8 cellular contexts compared by ENCODE assay signal in the genomic region with DNA sequence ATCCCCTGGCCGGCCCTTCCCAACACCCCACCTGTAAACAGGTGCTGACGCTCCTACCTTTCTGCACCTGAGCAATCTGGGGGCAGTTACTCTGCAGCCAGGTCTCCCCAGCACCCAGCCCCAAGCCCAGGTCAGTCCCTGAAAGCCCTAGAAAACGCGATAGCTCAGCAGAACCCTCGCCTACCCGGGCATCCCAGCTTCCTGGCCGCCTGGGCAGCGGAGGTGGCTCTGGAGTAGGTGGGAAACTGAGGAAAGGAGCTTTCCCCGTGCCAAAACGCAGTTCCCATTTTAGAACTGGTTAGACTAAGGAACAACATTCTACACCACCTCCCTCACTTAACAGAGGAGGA. TPM values are rescaled to one million over a fixed set of nuclear protein-coding genes. Genes with fewer than 3 reads are reported as not detected.
DNase-seq lines count a peak whose midpoint lies in the region; ATAC-seq and TF ChIP-seq lines count a peak whose summit lies in the region.

No MANE protein-coding gene starts in this region.

- H3K27ac Mint-ChIP-seq in CD14-positive monocyte (peak overlapping the region in 2 of 7 donors; percentile 8 to 26), endothelial cell (ENCODE audit: unreplicated experiment) (no peak overlapping the region), neural progenitor cell (no peak overlapping the region)

- H3K9me3 Mint-ChIP-seq in CD14-positive monocyte (peaks cover 0 to 6% (median 3%) of the 10 kb centered on the region in 7 donors), endothelial cell (ENCODE audit: unreplicated experiment) (no peaks in the 10 kb centered on the region), neural progenitor cell (no peaks in the 10 kb centered on the region)

- H3K36me3 ChIP-seq in OCI-LY3 (replicated peaks; ENCODE audit: low read depth, low read length) = no peaks in the 10 kb centered on the region
- no peaks in the 10 kb centered on the region for H3K36me3 ChIP-seq in neural progenitor cell

- H3K4me1 ChIP-seq in OCI-LY3 (ENCODE audit: low read length) (no peaks in the 10 kb centered on the region), neural progenitor cell (peaks cover 5% of the 10 kb centered on the region)

- DNase-seq in CD14-positive monocyte (ENCODE audit: low spot score) (no peak), endothelial cell (ENCODE audit: low spot score) (peak; percentile 15), neural progenitor cell (ENCODE audit: low spot score) (peak; percentile 14), GDM1 (lab: John Stamatoyannopoulos, UW) (no peak), NCI-H2081 treated with DMSO at 0.1 percent for 48 hours (lab: John Stamatoyannopoulos, UW) (no peak), NCI-H510A treated with DMSO at 0.1 percent for 48 hours (lab: John Stamatoyannopoulos, UW) (no peak)

- H3K4me1 Mint-ChIP-seq in CD14-positive monocyte = peaks cover 18% of the 10 kb centered on the region
- H3K4me1 Mint-ChIP-seq in endothelial cell (ENCODE audit: unreplicated experiment) = peaks cover 13% of the 10 kb centered on the region
- peaks cover 18% of the 10 kb centered on the region for H3K4me1 Mint-ChIP-seq in neural progenitor cell

- H3K79me2 ChIP-seq in OCI-LY3 (ENCODE audit: low read length) = no peaks in the 10 kb centered on the region
- no peaks in the 10 kb centered on the region for H3K79me2 ChIP-seq in neural progenitor cell (ENCODE audit: low read depth)

- no peaks in the 10 kb centered on the region for H4K20me1 ChIP-seq in OCI-LY3 (ENCODE audit: insufficient read depth, low read length)
- H4K20me1 ChIP-seq in neural progenitor cell (ENCODE audit: low read depth) = no peaks in the 10 kb centered on the region

- no peaks in the 10 kb centered on the region for H3K9me3 ChIP-seq in OCI-LY3 (ENCODE audit: insufficient read depth, low read length)
- H3K9me3 ChIP-seq in neural progenitor cell (ENCODE audit: low read depth) = no peaks in the 10 kb centered on the region

- H3F3A ChIP-seq in neural progenitor cell (ENCODE audit: low read depth) = peaks cover 12% of the 10 kb centered on the region

- peaks cover 17% of the 10 kb centered on the region for H3K27me3 ChIP-seq in OCI-LY3 (ENCODE audit: low read depth, low read length)
- peaks cover 41% of the 10 kb centered on the region for H3K27me3 ChIP-seq in neural progenitor cell

- peak overlapping the region; percentile 77 to 92 for H3K4me3 Mint-ChIP-seq in CD14-positive monocyte
- H3K4me3 Mint-ChIP-seq in endothelial cell (ENCODE audit: unreplicated experiment) = peak overlapping the region; percentile 84
- peak overlapping the region; percentile 84 for H3K4me3 Mint-ChIP-seq in neural progenitor cell

- H3K36me3 Mint-ChIP-seq in CD14-positive monocyte (no peaks in the 10 kb centered on the region), endothelial cell (ENCODE audit: low read depth, unreplicated experiment) (no peaks in the 10 kb centered on the region), neural progenitor cell (no peaks in the 10 kb centered on the region)

- ATAC-seq in GM21576 (IDR thresholded peaks at IDR 0.05; ENCODE audit: unreplicated experiment) = no peak

- TF ChIP-seq CTCF in CD14-positive monocyte (IDR thresholded peaks at IDR 0.05) = no peak
- TF ChIP-seq CTCF in OCI-LY3 (IDR thresholded peaks at IDR 0.05; ENCODE audit: low read depth, low read length) = no peak
- no peak for TF ChIP-seq CTCF in endothelial cell (IDR thresholded peaks at IDR 0.05; ENCODE audit: unreplicated experiment)
- TF ChIP-seq CTCF in neural progenitor cell (IDR thresholded peaks at IDR 0.05) = no peak

- H2AFZ ChIP-seq in OCI-LY3 (ENCODE audit: low read depth, low read length) (peak overlapping the region; percentile 22; the same call in 1 of the 2 replicates), neural progenitor cell (replicated peaks) (peak overlapping the region; percentile 69)

- no peak overlapping the region for H3K27ac ChIP-seq in OCI-LY3 (ENCODE audit: low read length)
- H3K27ac ChIP-seq in neural progenitor cell = no peak overlapping the region

- H3K9ac ChIP-seq in OCI-LY3 (ENCODE audit: low read length) (peak overlapping the region; percentile 11; the same call in 1 of the 2 replicates), neural progenitor cell (no peak overlapping the region)

- intact Hi-C loops in CD14-positive monocyte (cut with micrococcal nuclease) = no loop called here

- H3K27me3 Mint-ChIP-seq in CD14-positive monocyte (ENCODE audit: low read depth in 3 of 3) (peaks cover 21 to 29% (median 28%) of the 10 kb centered on the region in 3 donors), endothelial cell (ENCODE audit: unreplicated experiment) (peaks cover 10% of the 10 kb centered on the region), neural progenitor cell (ENCODE audit: insufficient read depth, low read depth) (peaks cover 14% of the 10 kb centered on the region)

- H3K4me3 ChIP-seq in OCI-LY3 (ENCODE audit: low read length) (peak overlapping the region; percentile 74), neural progenitor cell (peak overlapping the region; percentile 55)

- H3K4me2 ChIP-seq in OCI-LY3 (ENCODE audit: low read length) (peak overlapping the region; percentile 66), neural progenitor cell (peak overlapping the region; percentile 87)

RNA-seq across cellular contexts. Expression of a gene that starts 0.4 kb away (rescaled TPM):
- under 1 TPM; 0.30 to 0.34 TPM for polyA plus RNA-seq in CD14-positive monocyte
- total RNA-seq in endothelial cell (ENCODE audit: unreplicated experiment) (4.0 TPM), neural progenitor cell (ENCODE audit: low replicate concordance) (26.4 and 34.1 TPM in 2 replicates)

RNA-seq across cellular contexts. Expression of a gene that starts 44.7 kb away (rescaled TPM):
- polyA plus RNA-seq in CD14-positive monocyte = not detected
- total RNA-seq in endothelial cell (ENCODE audit: unreplicated experiment) (not detected), neural progenitor cell (ENCODE audit: low replicate concordance) (0.06 TPM in 1 of 2 replicates, not detected in the other)

Comparison
In these comparisons a context has a peak if more than half of its experiments do, and no peak if none do; other contexts are left out.
1. DNase-seq: peak in endothelial cell (single experiment) and neural progenitor cell (single experiment); none in CD14-positive monocyte (single experiment), GDM1 (single experiment), NCI-H2081 treated with DMSO at 0.1 percent for 48 hours (single experiment) and NCI-H510A treated with DMSO at 0.1 percent for 48 hours (single experiment).
2. Peak in every context shown above with its lines, with median percentiles within 50 percentile points of each other: H3K4me3 Mint-ChIP-seq.